ENCODE assay signal across 8 cellular contexts in genomic region chr12:68240975-68241374, GRCh38. TPM values are rescaled to one million over a fixed set of nuclear protein-coding genes. Genes with fewer than 3 reads are reported as not detected.
DNase-seq lines count a peak whose midpoint lies in the region; ATAC-seq and TF ChIP-seq lines count a peak whose summit lies in the region.

No MANE protein-coding gene starts in this region.

- DNase-seq in BJ (ENCODE audit: low read depth) (no peak), heart right ventricle (no peak), NCI-H1930 (lab: John Stamatoyannopoulos, UW) (no peak), posterior cingulate gyrus (no peak)
- peak; percentile 82 for DNase-seq in activated CD8-positive, alpha-beta memory T cell treated with anti-CD3 and anti-CD28 coated beads, Interleukin-2, amount 10 ng/mL, durations not matched to agents 7 days and 5 days
- DNase-seq in stimulated activated CD8-positive, alpha-beta memory T cell treated with anti-CD3 and anti-CD28 coated beads, Interleukin-15, amount 100 ng/mL, for 48 hours (ENCODE audit: low read depth in 2 of 2): peak; percentile 30 to 40

- peak overlapping the region in 5 of 10 donors; percentile 23 to 70 (median 46) for H3K27ac ChIP-seq in heart right ventricle

- peaks cover 9% of the 10 kb centered on the region for H3K36me3 Mint-ChIP-seq in activated CD8-positive, alpha-beta memory T cell treated with anti-CD3 and anti-CD28 coated beads, Interleukin-2, amount 10 ng/mL, durations not matched to agents 7 days and 5 days

- H3K4me1 ChIP-seq in heart right ventricle: peaks cover 0 to 50% (median 16%) of the 10 kb centered on the region in 9 donors

- peak overlapping the region; percentile 94 for H3K27ac Mint-ChIP-seq in activated CD8-positive, alpha-beta memory T cell treated with anti-CD3 and anti-CD28 coated beads, Interleukin-2, amount 10 ng/mL, durations not matched to agents 7 days and 5 days

- peaks cover 54% of the 10 kb centered on the region for H3K4me1 Mint-ChIP-seq in activated CD8-positive, alpha-beta memory T cell treated with anti-CD3 and anti-CD28 coated beads, Interleukin-2, amount 10 ng/mL, durations not matched to agents 7 days and 5 days

- H3K36me3 ChIP-seq in BJ (ENCODE audit: control insufficient read depth, insufficient read depth, low read length) (no peaks in the 10 kb centered on the region), heart right ventricle (no peaks in the 10 kb centered on the region)

- intact Hi-C loops in heart right ventricle (cut with DNase I): no loop called here
- intact Hi-C loops in posterior cingulate gyrus (cut with DNase I): no loop called here

- H3K27me3 Mint-ChIP-seq in activated CD8-positive, alpha-beta memory T cell treated with anti-CD3 and anti-CD28 coated beads, Interleukin-2, amount 10 ng/mL, durations not matched to agents 7 days and 5 days: peaks cover 8% of the 10 kb centered on the region

- CTCF ChIA-PET in BJ (lab: Yijun Ruan, JAX): interaction anchor here (0.9 to 1.2 kb wide), 3 partner anchors 8 to 77 kb away, joined by 3 to 4 read pairs (median 3); no protein-coding TSS in a partner anchor
- CTCF ChIA-PET in activated CD8-positive, alpha-beta memory T cell treated with anti-CD3 and anti-CD28 coated beads, Interleukin-2, amount 10 ng/mL, durations not matched to agents 7 days and 5 days (lab: Charles Lee): interaction anchor here (0.6 to 3.2 kb wide), 9 partner anchors 10 to 201 kb away, joined by 3 to 18 read pairs (median 3); partner anchors contain the start of gene IL22

- peak; percentile 82 for ATAC-seq in GM19468 (IDR thresholded peaks at IDR 0.05; ENCODE audit: extremely low read depth, unreplicated experiment)
- peak; percentile 96 for ATAC-seq in HG03571 (IDR thresholded peaks at IDR 0.05; ENCODE audit: unreplicated experiment)
- ATAC-seq in activated CD8-positive, alpha-beta memory T cell treated with anti-CD3 and anti-CD28 coated beads, Interleukin-2, amount 10 ng/mL, durations not matched to agents 7 days and 5 days: peak; percentile 99
- peak in 7 of 8 donors; percentile 58 to 71 (median 63) for ATAC-seq in heart right ventricle

- no peaks in the 10 kb centered on the region for H3K9me3 ChIP-seq in heart right ventricle

- POLR2A ChIA-PET in BJ (lab: Charles Lee): no interaction called here

- peaks cover 1% of the 10 kb centered on the region for H3K9me3 Mint-ChIP-seq in activated CD8-positive, alpha-beta memory T cell treated with anti-CD3 and anti-CD28 coated beads, Interleukin-2, amount 10 ng/mL, durations not matched to agents 7 days and 5 days (ENCODE audit: low read depth)

- H3K4me3 Mint-ChIP-seq in activated CD8-positive, alpha-beta memory T cell treated with anti-CD3 and anti-CD28 coated beads, Interleukin-2, amount 10 ng/mL, durations not matched to agents 7 days and 5 days: peak overlapping the region; percentile 52

- H3K4me3 ChIP-seq in BJ (ENCODE audit: low read depth, low read length) (no peak overlapping the region), heart right ventricle (peak overlapping the region in 3 of 10 donors; percentile 6 to 19 (median 14))

- H3K27me3 ChIP-seq in BJ (ENCODE audit: control insufficient read depth, insufficient read depth, low read length) (no peaks in the 10 kb centered on the region), heart right ventricle (no peaks in the 10 kb centered on the region)

- WGBS in heart right ventricle, 2 donors: 4 to 7% methylated on average over 1 of the region's 1 CpG

- TF ChIP-seq CTCF in BJ (IDR thresholded peaks at IDR 0.05; ENCODE audit: insufficient read depth, low read depth, low read length) (0 out of 2 replicates have a peak, but pooled peaks have one; percentile 3), heart right ventricle (IDR thresholded peaks at IDR 0.05) (no peak)

RNA-seq across cellular contexts. Expression of gene IL22, which starts 12.4 kb away (rescaled TPM):
- polyA plus RNA-seq in BJ (2011; rRNA removed): not detected in 2 replicates
- polyA minus RNA-seq in BJ (2011; rRNA and poly(A)+ RNA removed): not detected in 2 replicates
- total RNA-seq in activated CD8-positive, alpha-beta memory T cell treated with anti-CD3 and anti-CD28 coated beads, Interleukin-2, amount 10 ng/mL, durations not matched to agents 7 days and 5 days: under 1 TPM in 1 of 2 experiments, not detected in 1; 0.61 TPM
- total RNA-seq in heart right ventricle: not detected
- not detected for polyA plus RNA-seq in heart right ventricle

RNA-seq across cellular contexts. Expression of gene IL26, which starts 15.4 kb away (rescaled TPM):
- polyA plus RNA-seq in BJ (2011; rRNA removed) (not detected in 2 replicates), heart right ventricle (not detected)
- polyA minus RNA-seq in BJ (2011; rRNA and poly(A)+ RNA removed): not detected in 2 replicates
- total RNA-seq in activated CD8-positive, alpha-beta memory T cell treated with anti-CD3 and anti-CD28 coated beads, Interleukin-2, amount 10 ng/mL, durations not matched to agents 7 days and 5 days: under 1 TPM in 1 of 2 experiments, not detected in 1; 0.35 TPM
- not detected for total RNA-seq in heart right ventricle

Comparison
In these comparisons a context has a peak if more than half of its experiments do, and no peak if none do; other contexts are left out.
1. DNase-seq: peak in activated CD8-positive, alpha-beta memory T cell treated with anti-CD3 and anti-CD28 coated beads, Interleukin-2, amount 10 ng/mL, durations not matched to agents 7 days and 5 days (single experiment) and stimulated activated CD8-positive, alpha-beta memory T cell treated with anti-CD3 and anti-CD28 coated beads, Interleukin-15, amount 100 ng/mL, for 48 hours (2 of 2); none in BJ (single experiment), heart right ventricle (0 of 2), NCI-H1930 (0 of 2) and posterior cingulate gyrus (0 of 10).
2. Peak in every context shown above with its lines, with median percentiles within 50 percentile points of each other: ATAC-seq.